Comparison of ENCODE assay signal across 8 cellular contexts in the genomic region with DNA sequence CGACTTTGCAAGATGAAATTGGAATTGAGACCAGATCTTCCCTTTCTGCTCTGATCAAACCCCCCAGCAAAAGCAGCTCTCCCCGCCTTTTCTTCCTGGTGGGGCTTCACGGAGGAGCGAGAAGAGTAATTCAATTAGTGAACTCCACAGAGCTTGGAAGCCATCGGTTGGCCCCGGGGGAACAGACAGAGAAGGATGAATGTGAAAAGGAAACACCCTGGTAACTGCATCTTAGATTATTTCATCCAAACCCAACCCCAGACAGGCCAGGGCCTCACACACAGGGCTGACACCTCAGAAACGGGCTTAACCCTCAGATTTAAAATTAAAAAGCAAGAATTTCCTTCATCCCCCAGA. TPM values are rescaled to one million over a fixed set of nuclear protein-coding genes. Genes with fewer than 3 reads are reported as not detected.
DNase-seq lines count a peak whose midpoint lies in the region; ATAC-seq, FAIRE-seq and TF ChIP-seq lines count a peak whose summit lies in the region.

No MANE protein-coding gene starts in this region.

- H2AFZ ChIP-seq in keratinocyte (ENCODE audit: control insufficient read depth, low read length) = no peak overlapping the region

- no peak for TF ChIP-seq CTCF in keratinocyte (optimal IDR thresholded peaks at IDR 0.05 in 1 of 3, IDR thresholded peaks at IDR 0.05 in 1 of 3, conservative IDR thresholded peaks at IDR 0.05 in 1 of 3; ENCODE audit: extremely low read depth in 1 of 3, insufficient read depth in 2 of 3, low read length in 3 of 3)

- no peak overlapping the region for H3K4me3 ChIP-seq in keratinocyte (ENCODE audit: control insufficient read depth in 2 of 3, extremely low read depth in 1 of 3, insufficient read depth in 2 of 3, low read depth in 1 of 3, low read length in 3 of 3)

- H3K27me3 Mint-ChIP-seq in activated CD4-positive, alpha-beta T cell treated with anti-CD3 and anti-CD28 coated beads for 36 hours = no peaks in the 10 kb centered on the region
- no peaks in the 10 kb centered on the region for H3K27me3 Mint-ChIP-seq in activated CD4-positive, alpha-beta memory T cell treated with anti-CD3 and anti-CD28 coated beads, Interleukin-2, amount 10 ng/mL, durations not matched to agents 7 days and 5 days

- peaks cover 2 to 21% of the 10 kb centered on the region in 2 experiments for H3K36me3 ChIP-seq in keratinocyte (ENCODE audit: control insufficient read depth in 2 of 2, extremely low read depth in 1 of 2, insufficient read depth in 2 of 2, low read length in 2 of 2)

- H3K27ac Mint-ChIP-seq in activated CD4-positive, alpha-beta T cell treated with anti-CD3 and anti-CD28 coated beads for 36 hours = peak overlapping the region; percentile 99
- H3K27ac Mint-ChIP-seq in activated CD4-positive, alpha-beta memory T cell treated with anti-CD3 and anti-CD28 coated beads, Interleukin-2, amount 10 ng/mL, durations not matched to agents 7 days and 5 days = peak overlapping the region; percentile 83

- H4K20me1 ChIP-seq in keratinocyte (ENCODE audit: control insufficient read depth, extremely low read depth, insufficient read depth, low read length) = no peaks in the 10 kb centered on the region

- no peak for DNase-seq in activated CD4-positive, alpha-beta T cell treated with anti-CD3 and anti-CD28 coated beads for 36 hours
- no peak for DNase-seq in activated CD4-positive, alpha-beta T cell treated with anti-CD3 and anti-CD28 coated beads for 4 hours
- DNase-seq in activated CD4-positive, alpha-beta memory T cell treated with anti-CD3 and anti-CD28 coated beads, Interleukin-2, amount 10 ng/mL, durations not matched to agents 7 days and 5 days = no peak
- DNase-seq in keratinocyte (ENCODE audit: low read depth, low spot score) = no peak
- no peak for DNase-seq in substantia nigra (lab: John Stamatoyannopoulos, UW)
- DNase-seq in NCI-H2227 treated with DMSO at 0.1 percent for 48 hours (lab: John Stamatoyannopoulos, UW) = no peak

- intact Hi-C loops in activated CD4-positive, alpha-beta T cell treated with anti-CD3 and anti-CD28 coated beads for 36 hours (cut with DNase I, micrococcal nuclease) = loop anchor here (1.0 to 10.0 kb wide), 7 partner anchors 9 to 1008 kb away; partner anchors contain the start of gene C18orf32 (in 1 of the 2)

- peak; percentile 14 for ATAC-seq in activated CD4-positive, alpha-beta T cell treated with anti-CD3 and anti-CD28 coated beads for 36 hours
- ATAC-seq in GM18520 (IDR thresholded peaks at IDR 0.05; ENCODE audit: unreplicated experiment) (no peak), HG03571 (IDR thresholded peaks at IDR 0.05; ENCODE audit: unreplicated experiment) (no peak)

- peak overlapping the region; percentile 6 for H3K4me2 ChIP-seq in keratinocyte (ENCODE audit: control insufficient read depth, extremely low read depth, insufficient read depth, low read depth, low read length)

- FAIRE-seq in keratinocyte (lab: Jason Lieb, UNC) = no peak

- no peaks in the 10 kb centered on the region for H3K27me3 ChIP-seq in keratinocyte (ENCODE audit: control insufficient read depth, extremely low read depth, insufficient read depth, low read length)

- POLR2A ChIA-PET in activated CD4-positive, alpha-beta T cell treated with anti-CD3 and anti-CD28 coated beads for 36 hours (lab: Charles Lee) = interaction anchor here (1.1 kb wide), 1 partner anchor 21 kb away, joined by 3 read pairs; no protein-coding TSS in a partner anchor
- POLR2A ChIA-PET in activated CD4-positive, alpha-beta memory T cell treated with anti-CD3 and anti-CD28 coated beads, Interleukin-2, amount 10 ng/mL, durations not matched to agents 7 days and 5 days (lab: Charles Lee) = interaction anchor here (0.9 to 2.3 kb wide), 8 partner anchors 9 to 554 kb away, joined by 3 to 14 read pairs (median 6); partner anchors contain the start of genes C18orf32 and SMAD7

- no peaks in the 10 kb centered on the region for H3K9me3 Mint-ChIP-seq in activated CD4-positive, alpha-beta T cell treated with anti-CD3 and anti-CD28 coated beads for 36 hours (ENCODE audit: low read depth)
- H3K9me3 Mint-ChIP-seq in activated CD4-positive, alpha-beta memory T cell treated with anti-CD3 and anti-CD28 coated beads, Interleukin-2, amount 10 ng/mL, durations not matched to agents 7 days and 5 days = no peaks in the 10 kb centered on the region

- peaks cover 3% of the 10 kb centered on the region for H3K9me1 ChIP-seq in keratinocyte (ENCODE audit: control insufficient read depth, extremely low read depth, insufficient read depth, low read length)

- dilution Hi-C loops in keratinocyte (cut with MboI; ENCODE audit: extremely low pct_ligation_motif_present, low sequenced_read_pairs) = no loop called here

- no peak overlapping the region for H3K9ac ChIP-seq in keratinocyte (ENCODE audit: control insufficient read depth, extremely low read depth, insufficient read depth, low read length)

- H3K9me3 ChIP-seq in keratinocyte (ENCODE audit: control insufficient read depth, low read depth, low read length) = no peaks in the 10 kb centered on the region

- CTCF ChIA-PET in activated CD4-positive, alpha-beta T cell treated with anti-CD3 and anti-CD28 coated beads for 36 hours (lab: Charles Lee) = interaction anchor here (0.6 to 1.5 kb wide), 9 partner anchors 12 to 156 kb away, joined by 3 to 5 read pairs (median 3); no protein-coding TSS in a partner anchor
- CTCF ChIA-PET in activated CD4-positive, alpha-beta memory T cell treated with anti-CD3 and anti-CD28 coated beads, Interleukin-2, amount 10 ng/mL, durations not matched to agents 7 days and 5 days (lab: Charles Lee) = interaction anchor here (1.0 to 1.6 kb wide), 2 partner anchors 15 to 20 kb away, joined by 3 to 5 read pairs; no protein-coding TSS in a partner anchor

- H3K36me3 Mint-ChIP-seq in activated CD4-positive, alpha-beta T cell treated with anti-CD3 and anti-CD28 coated beads for 36 hours (ENCODE audit: low read depth) = peaks cover 3% of the 10 kb centered on the region
- peaks cover 52% of the 10 kb centered on the region for H3K36me3 Mint-ChIP-seq in activated CD4-positive, alpha-beta memory T cell treated with anti-CD3 and anti-CD28 coated beads, Interleukin-2, amount 10 ng/mL, durations not matched to agents 7 days and 5 days (ENCODE audit: low read depth)

- H3K4me3 Mint-ChIP-seq in activated CD4-positive, alpha-beta T cell treated with anti-CD3 and anti-CD28 coated beads for 36 hours = peak overlapping the region; percentile 77
- H3K4me3 Mint-ChIP-seq in activated CD4-positive, alpha-beta memory T cell treated with anti-CD3 and anti-CD28 coated beads, Interleukin-2, amount 10 ng/mL, durations not matched to agents 7 days and 5 days = peak overlapping the region; percentile 63

- H3K4me1 ChIP-seq in keratinocyte (ENCODE audit: control insufficient read depth, extremely low read depth, insufficient read depth, low read length) = peaks cover 67% of the 10 kb centered on the region

- peaks cover 97% of the 10 kb centered on the region for H3K79me2 ChIP-seq in keratinocyte (ENCODE audit: control insufficient read depth, insufficient read depth, low read length)

- H3K4me1 Mint-ChIP-seq in activated CD4-positive, alpha-beta T cell treated with anti-CD3 and anti-CD28 coated beads for 36 hours = peaks cover 91% of the 10 kb centered on the region
- peaks cover 98% of the 10 kb centered on the region for H3K4me1 Mint-ChIP-seq in activated CD4-positive, alpha-beta memory T cell treated with anti-CD3 and anti-CD28 coated beads, Interleukin-2, amount 10 ng/mL, durations not matched to agents 7 days and 5 days

- no peak overlapping the region for H3K27ac ChIP-seq in keratinocyte (ENCODE audit: control insufficient read depth, insufficient read depth, low read length)
- peak overlapping the region; percentile 96 for H3K27ac ChIP-seq in substantia nigra (ENCODE audit: low read depth, low read length, poor library complexity, severe bottlenecking)

RNA-seq across cellular contexts. Expression of gene SMAD7, which starts 18.3 kb away (rescaled TPM):
- 1 to 10 TPM; 7.2 to 9.3 TPM for total RNA-seq in activated CD4-positive, alpha-beta T cell treated with anti-CD3 and anti-CD28 coated beads for 36 hours
- 10 to 100 TPM; 30.0 to 31.0 TPM for total RNA-seq in activated CD4-positive, alpha-beta memory T cell treated with anti-CD3 and anti-CD28 coated beads, Interleukin-2, amount 10 ng/mL, durations not matched to agents 7 days and 5 days
- 9.5 to 12.2 TPM (median 10.7 TPM) in 3 replicates for polyA plus RNA-seq in keratinocyte
- 11.9 TPM for polyA plus RNA-seq in keratinocyte (2011; ENCODE audit: low read depth)
- polyA plus RNA-seq in keratinocyte (2011; cell fraction: cytosol; rRNA removed) = 4.7 and 4.9 TPM in 2 replicates
- 21.0 and 21.4 TPM in 2 replicates for polyA plus RNA-seq in keratinocyte (2011; cell fraction: nucleus; rRNA removed)
- polyA plus RNA-seq in keratinocyte (2012; ENCODE audit: low replicate concordance) = 7.5 and 10.4 TPM in 2 replicates
- 16.0 to 44.2 TPM (median 24.0 TPM) in 3 replicates for polyA minus RNA-seq in keratinocyte
- 15.0 TPM for polyA minus RNA-seq in keratinocyte (2011; cell fraction: cytosol; rRNA and poly(A)+ RNA removed)
- polyA minus RNA-seq in keratinocyte (2011; cell fraction: nucleus; rRNA and poly(A)+ RNA removed) = 19.5 and 21.6 TPM in 2 replicates
